ENCODE assay signal across 23 cellular contexts in genomic region chr1:63859480-63860275, GRCh38.
A peak's percentile ranks its signal among the peaks of the same experiment; 100 is the strongest.
DNase-seq lines count a peak whose midpoint lies in the region; ATAC-seq, FAIRE-seq and TF ChIP-seq lines count a peak whose summit lies in the region.
"Had no signal": no experiment of that assay in that cellular context is flagged by ENCODE, and none has a peak within 500 bp of the region (broad histone marks: within the 10 kb centered on the region; RNA-seq: fewer than 3 reads in every experiment).

No MANE protein-coding gene starts in this region.

- 71 to 79% (median 75%) methylated on average over 3 of the region's 3 CpGs for WGBS in heart left ventricle, 4 donors
- WGBS in pancreas, 2 donors, result 73 to 82% methylated on average over 3 of the region's 3 CpGs

- no peaks in the 10 kb centered on the region for H3K79me2 ChIP-seq in keratinocyte (ENCODE audit: control insufficient read depth, insufficient read depth, low read length)
- peaks cover 51% of the 10 kb centered on the region for H3K79me2 ChIP-seq in osteoblast (ENCODE audit: insufficient read depth, low read length)

- no peaks in the 10 kb centered on the region for H3K9me1 ChIP-seq in keratinocyte (ENCODE audit: control insufficient read depth, extremely low read depth, insufficient read depth, low read length)

- peak overlapping the region; percentile 49 for H3K27ac Mint-ChIP-seq in chondrocyte (ENCODE audit: unreplicated experiment)

- H4K20me1 ChIP-seq in keratinocyte (ENCODE audit: control insufficient read depth, extremely low read depth, insufficient read depth, low read length), result no peaks in the 10 kb centered on the region
- H4K20me1 ChIP-seq in osteoblast (ENCODE audit: insufficient read depth, low read length), result peaks cover 27% of the 10 kb centered on the region

- no peaks in the 10 kb centered on the region for H3K9me3 Mint-ChIP-seq in chondrocyte (ENCODE audit: low read depth)

- H3K27ac ChIP-seq in heart left ventricle (peak overlapping the region in 4 of 12 donors; percentile 4 to 70 (median 39)), keratinocyte (ENCODE audit: control insufficient read depth, insufficient read depth, low read length) (peak overlapping the region; percentile 52), vagina (peak overlapping the region; percentile 56), osteoblast (ENCODE audit: low read depth, low read length) (no peak overlapping the region), pancreas (no peak overlapping the region)
- H3K27ac ChIP-seq: C4-2B had no signal

- intact Hi-C loops in heart left ventricle (cut with DNase I) (loop anchor here in 3 of 10 donors (5.0 to 10.0 kb wide), 4 partner anchors 45 to 165 kb away; partner anchors contain the start of gene ROR1 (in 1 of the 3)), cardiac septum (cut with DNase I) (loop anchor here (5.0 kb wide), 3 partner anchors 53 to 162 kb away; no protein-coding TSS in a partner anchor), vagina (cut with DNase I) (loop anchor here (5.0 kb wide), 1 partner anchor 278 kb away; no protein-coding TSS in a partner anchor), pancreas (cut with DNase I) (no loop called here)

- DNase-seq in heart left ventricle, result peak in 1 of 5 donors; percentile 37
- DNase-seq in cardiac septum (ENCODE audit: low spot score), result no peak
- DNase-seq in chondrocyte (ENCODE audit: low spot score), result no peak
- no peak for DNase-seq in keratinocyte (ENCODE audit: low read depth, low spot score)
- no peak for DNase-seq in vagina (ENCODE audit: extremely low spot score in 2 of 2)
- DNase-seq in osteoblast (ENCODE audit: insufficient read length, low spot score, missing footprints), result no peak
- no peak for DNase-seq in pancreas
- DNase-seq: AML-193, EL, GF-D8, Kasumi-1, MG63, NCI-H1092, NCI-H1436, NCI-H2029, NCI-H226, NCI-H524, OCI-M1, SHP77 had no signal

- peak overlapping the region; percentile 13 for H3K4me2 ChIP-seq in keratinocyte (ENCODE audit: control insufficient read depth, extremely low read depth, insufficient read depth, low read depth, low read length)
- no peak overlapping the region for H3K4me2 ChIP-seq in osteoblast (ENCODE audit: insufficient read depth, low read length)

- TF ChIP-seq CTCF in heart left ventricle (IDR thresholded peaks at IDR 0.05), result no peak
- TF ChIP-seq CTCF in chondrocyte (IDR thresholded peaks at IDR 0.05), result no peak
- TF ChIP-seq CTCF in keratinocyte (optimal IDR thresholded peaks at IDR 0.05 in 1 of 3, IDR thresholded peaks at IDR 0.05 in 1 of 3, conservative IDR thresholded peaks at IDR 0.05 in 1 of 3; ENCODE audit: extremely low read depth in 1 of 3, insufficient read depth in 2 of 3, low read length in 3 of 3), result no peak
- TF ChIP-seq CTCF in vagina (IDR thresholded peaks at IDR 0.05), result no peak
- TF ChIP-seq CTCF in osteoblast (IDR thresholded peaks at IDR 0.05; ENCODE audit: extremely low read depth, low read depth, low read length), result no peak
- no peak for TF ChIP-seq CTCF in pancreas (IDR thresholded peaks at IDR 0.05)

- H3K36me3 Mint-ChIP-seq in chondrocyte (ENCODE audit: low read depth), result peaks cover 12% of the 10 kb centered on the region

- H3K27me3 ChIP-seq in heart left ventricle, result no peaks in the 10 kb centered on the region
- H3K27me3 ChIP-seq in keratinocyte (ENCODE audit: control insufficient read depth, extremely low read depth, insufficient read depth, low read length), result no peaks in the 10 kb centered on the region
- H3K27me3 ChIP-seq in vagina, result no peaks in the 10 kb centered on the region
- H3K27me3 ChIP-seq in osteoblast (ENCODE audit: insufficient read depth, low read length), result no peaks in the 10 kb centered on the region
- no peaks in the 10 kb centered on the region for H3K27me3 ChIP-seq in pancreas
- H3K27me3 ChIP-seq: MG63 had no signal

- ATAC-seq in heart left ventricle (peak; percentile 11 to 54 (median 28)), HG02938 (IDR thresholded peaks at IDR 0.05; ENCODE audit: unreplicated experiment) (no peak), pancreas (no peak)

- H3K4me1 Mint-ChIP-seq in chondrocyte (ENCODE audit: low read depth), result peaks cover 80% of the 10 kb centered on the region

- H3K9ac ChIP-seq in keratinocyte (ENCODE audit: control insufficient read depth, extremely low read depth, insufficient read depth, low read length), result peak overlapping the region; percentile 13

- dilution Hi-C loops in keratinocyte (cut with MboI; ENCODE audit: extremely low pct_ligation_motif_present, low sequenced_read_pairs), result no loop called here

- H3K4me3 ChIP-seq in heart left ventricle (no peak overlapping the region), keratinocyte (ENCODE audit: control insufficient read depth in 2 of 3, extremely low read depth in 1 of 3, insufficient read depth in 2 of 3, low read depth in 1 of 3, low read length in 3 of 3) (no peak overlapping the region), vagina (no peak overlapping the region), osteoblast (ENCODE audit: insufficient read depth, low read length) (no peak overlapping the region), pancreas (no peak overlapping the region)
- H3K4me3 ChIP-seq: MG63 had no signal

- TF ChIP-seq POLR2A in heart left ventricle (IDR thresholded peaks at IDR 0.05) (no peak), vagina (IDR thresholded peaks at IDR 0.05) (no peak)

- H3K9me3 ChIP-seq in heart left ventricle, result peaks cover 0 to 11% (median 0%) of the 10 kb centered on the region in 12 donors
- no peaks in the 10 kb centered on the region for H3K9me3 ChIP-seq in keratinocyte (ENCODE audit: control insufficient read depth, low read depth, low read length)
- H3K9me3 ChIP-seq in vagina, result no peaks in the 10 kb centered on the region
- no peaks in the 10 kb centered on the region for H3K9me3 ChIP-seq in osteoblast (ENCODE audit: low read depth, low read length)
- no peaks in the 10 kb centered on the region for H3K9me3 ChIP-seq in pancreas
- H3K9me3 ChIP-seq: MG63 had no signal

- H3K36me3 ChIP-seq in heart left ventricle (no peaks in the 10 kb centered on the region), keratinocyte (ENCODE audit: control insufficient read depth in 2 of 2, extremely low read depth in 1 of 2, insufficient read depth in 2 of 2, low read length in 2 of 2) (no peaks in the 10 kb centered on the region), vagina (no peaks in the 10 kb centered on the region), osteoblast (ENCODE audit: insufficient read depth, low read length) (no peaks in the 10 kb centered on the region), pancreas (no peaks in the 10 kb centered on the region)
- H3K36me3 ChIP-seq: MG63 had no signal

- FAIRE-seq in keratinocyte (lab: Jason Lieb, UNC), result peak; percentile 96
- no peak for FAIRE-seq in pancreas (lab: Jason Lieb, UNC)
- FAIRE-seq: H1, RCC 7860 had no signal

- H3K4me3 Mint-ChIP-seq in chondrocyte (ENCODE audit: unreplicated experiment), result no peak overlapping the region

- H2AFZ ChIP-seq in keratinocyte (ENCODE audit: control insufficient read depth, low read length) (peak overlapping the region; percentile 17), osteoblast (ENCODE audit: low read length) (no peak overlapping the region)

- H3K27me3 Mint-ChIP-seq in chondrocyte (ENCODE audit: low read depth), result no peaks in the 10 kb centered on the region

- peaks cover 0 to 52% (median 14%) of the 10 kb centered on the region in 12 donors for H3K4me1 ChIP-seq in heart left ventricle
- peaks cover 23% of the 10 kb centered on the region for H3K4me1 ChIP-seq in keratinocyte (ENCODE audit: control insufficient read depth, extremely low read depth, insufficient read depth, low read length)
- peaks cover 42% of the 10 kb centered on the region for H3K4me1 ChIP-seq in vagina
- H3K4me1 ChIP-seq in osteoblast (ENCODE audit: insufficient read depth, low read length), result peaks cover 3% of the 10 kb centered on the region
- H3K4me1 ChIP-seq in pancreas, result peaks cover 0 to 4% (median 0%) of the 10 kb centered on the region in 3 donors

Comparison
In these comparisons a context has a peak if more than half of its experiments do, and no peak if none do; other contexts are left out.
1. ATAC-seq: peak in heart left ventricle (4 of 4); none in HG02938 (single experiment) and pancreas (0 of 4).
2. H3K27ac ChIP-seq: peak in keratinocyte (single experiment) and vagina (single experiment); none in osteoblast (single experiment) and pancreas (0 of 4).
3. intact Hi-C loops: an anchor here in cardiac septum (5.0 kb wide) and vagina (5.0 kb wide); none called in pancreas.